1 cellular context compared by ENCODE assay signal in genomic region chr14:20683896-20684661, GRCh38.
A peak's percentile ranks its signal among the peaks of the same experiment; 100 is the strongest.
TF ChIP-seq lines count a peak whose summit lies in the region.

Gene RNASE4, plus strand, starts transcription at chr14:20684560. Its CDS starts 14,812 bp downstream, at chr14:20699372.

TF ChIP-seq in GM12878, 131 proteins besides CTCF, POLR2A, EP300 and RAD21 (continued from another document):
- TF ChIP-seq, protein P1, sequence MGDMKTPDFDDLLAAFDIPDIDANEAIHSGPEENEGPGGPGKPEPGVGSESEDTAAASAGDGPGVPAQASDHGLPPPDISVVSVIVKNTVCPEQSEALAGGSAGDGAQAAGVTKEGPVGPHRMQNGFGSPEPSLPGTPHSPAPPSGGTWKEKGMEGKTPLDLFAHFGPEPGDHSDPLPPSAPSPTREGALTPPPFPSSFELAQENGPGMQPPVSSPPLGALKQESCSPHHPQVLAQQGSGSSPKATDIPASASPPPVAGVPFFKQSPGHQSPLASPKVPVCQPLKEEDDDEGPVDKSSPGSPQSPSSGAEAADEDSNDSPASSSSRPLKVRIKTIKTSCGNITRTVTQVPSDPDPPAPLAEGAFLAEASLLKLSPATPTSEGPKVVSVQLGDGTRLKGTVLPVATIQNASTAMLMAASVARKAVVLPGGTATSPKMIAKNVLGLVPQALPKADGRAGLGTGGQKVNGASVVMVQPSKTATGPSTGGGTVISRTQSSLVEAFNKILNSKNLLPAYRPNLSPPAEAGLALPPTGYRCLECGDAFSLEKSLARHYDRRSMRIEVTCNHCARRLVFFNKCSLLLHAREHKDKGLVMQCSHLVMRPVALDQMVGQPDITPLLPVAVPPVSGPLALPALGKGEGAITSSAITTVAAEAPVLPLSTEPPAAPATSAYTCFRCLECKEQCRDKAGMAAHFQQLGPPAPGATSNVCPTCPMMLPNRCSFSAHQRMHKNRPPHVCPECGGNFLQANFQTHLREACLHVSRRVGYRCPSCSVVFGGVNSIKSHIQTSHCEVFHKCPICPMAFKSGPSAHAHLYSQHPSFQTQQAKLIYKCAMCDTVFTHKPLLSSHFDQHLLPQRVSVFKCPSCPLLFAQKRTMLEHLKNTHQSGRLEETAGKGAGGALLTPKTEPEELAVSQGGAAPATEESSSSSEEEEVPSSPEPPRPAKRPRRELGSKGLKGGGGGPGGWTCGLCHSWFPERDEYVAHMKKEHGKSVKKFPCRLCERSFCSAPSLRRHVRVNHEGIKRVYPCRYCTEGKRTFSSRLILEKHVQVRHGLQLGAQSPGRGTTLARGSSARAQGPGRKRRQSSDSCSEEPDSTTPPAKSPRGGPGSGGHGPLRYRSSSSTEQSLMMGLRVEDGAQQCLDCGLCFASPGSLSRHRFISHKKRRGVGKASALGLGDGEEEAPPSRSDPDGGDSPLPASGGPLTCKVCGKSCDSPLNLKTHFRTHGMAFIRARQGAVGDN (IDR thresholded peaks at IDR 0.05) = 0 out of 2 replicates have a peak, but pooled peaks have one; percentile 31
- TF ChIP-seq IKZF1 (conservative IDR thresholded peaks at IDR 0.05) = peak; percentile 80
- TF ChIP-seq SRF (IDR thresholded peaks at IDR 0.05; ENCODE audit: low read depth in 2 of 2, low read length in 2 of 2) = no peak
- TF ChIP-seq BACH1 (IDR thresholded peaks at IDR 0.05; ENCODE audit: borderline replicate concordance) = no peak
- no peak for TF ChIP-seq NRF1 (conservative IDR thresholded peaks at IDR 0.05; ENCODE audit: low read depth, low read length)
- peak in 1 of 2 experiments; percentile 57; a peak in 1 of 4 replicates for TF ChIP-seq BHLHE40 (IDR thresholded peaks at IDR 0.05; ENCODE audit: borderline replicate concordance in 1 of 2, low read depth in 2 of 2, low read length in 1 of 2)
